Comparison of ENCODE assay signal across 19 cellular contexts in the genomic region with DNA sequence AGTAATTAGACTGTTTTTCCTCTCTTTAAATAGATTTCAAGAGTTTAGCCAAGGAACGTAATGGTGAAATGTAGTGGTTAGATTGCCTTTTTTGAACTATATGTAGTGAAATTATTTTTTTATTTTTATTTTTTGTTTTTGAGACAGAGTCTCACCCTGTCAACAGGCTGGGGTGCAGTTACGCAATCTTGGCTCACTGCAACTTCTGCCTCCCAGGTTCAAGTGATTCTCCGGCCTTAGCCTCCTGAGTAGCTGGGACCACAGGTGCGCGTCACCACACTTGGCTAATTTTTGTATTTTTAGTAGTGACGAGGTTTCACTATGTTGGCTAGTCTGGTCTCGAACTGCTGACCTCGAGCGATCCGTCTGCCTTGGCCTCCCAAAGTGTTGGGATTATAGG.
DNase-seq lines count a peak whose midpoint lies in the region; ATAC-seq, FAIRE-seq and TF ChIP-seq lines count a peak whose summit lies in the region.
"Had no signal": no experiment of that assay in that cellular context is flagged by ENCODE, and none has a peak within 500 bp of the region (broad histone marks: within the 10 kb centered on the region; RNA-seq: fewer than 3 reads in every experiment).

No MANE protein-coding gene starts in this region.

- CTCF ChIA-PET in A549 (lab: Yijun Ruan, JAX), result interaction anchor here (1.0 kb wide), 1 partner anchor 56 kb away, joined by 3 read pairs; no protein-coding TSS in a partner anchor
- CTCF ChIA-PET in IMR-90 (lab: Yijun Ruan, JAX), result no interaction called here
- CTCF ChIA-PET in K562 (lab: Yijun Ruan, JAX; ENCODE audit: low intra/inter-chr PET ratio), result no interaction called here

- H3K27ac Mint-ChIP-seq in T-helper 2 cell treated with Interferon-gamma antibody and Interleukin-4, amounts not matched to agents 5 μg/mL and 100 μg/mL, for 36 hours, result no peak overlapping the region
- H3K27ac Mint-ChIP-seq: CD4-positive, alpha-beta memory T cell; GM23338 had no signal

- TF ChIP-seq CTCF in A549 (IDR thresholded peaks at IDR 0.05) (no peak), IMR-90 (conservative IDR thresholded peaks at IDR 0.05; ENCODE audit: low read depth, low read length) (no peak), K562 (IDR thresholded peaks at IDR 0.05 in 2 of 3, conservative IDR thresholded peaks at IDR 0.05 in 1 of 3; ENCODE audit: insufficient read depth in 2 of 3, low read depth in 1 of 3, low read length in 3 of 3) (no peak), neutrophil (IDR thresholded peaks at IDR 0.05) (no peak)

- no peak overlapping the region for H2AK9ac ChIP-seq in IMR-90 (replicated peaks; ENCODE audit: low read depth, low read length, poor library complexity)

- H3K36me3 Mint-ChIP-seq in T-helper 2 cell treated with Interferon-gamma antibody and Interleukin-4, amounts not matched to agents 5 μg/mL and 100 μg/mL, for 36 hours (ENCODE audit: low read depth), result peaks cover 41% of the 10 kb centered on the region

- POLR2A ChIA-PET in A549 (lab: Yijun Ruan, JAX) (interaction anchor here (0.9 kb wide), 1 partner anchor 61 kb away, joined by 3 read pairs; no protein-coding TSS in a partner anchor), IMR-90 (lab: Charles Lee; ENCODE audit: unreplicated experiment) (no interaction called here), K562 (lab: Yijun Ruan, JAX) (interaction anchor here (1.9 kb wide), 1 partner anchor 21 kb away, joined by 4 read pairs; no protein-coding TSS in a partner anchor)

- H3K27me3 Mint-ChIP-seq in T-helper 2 cell treated with Interferon-gamma antibody and Interleukin-4, amounts not matched to agents 5 μg/mL and 100 μg/mL, for 36 hours (ENCODE audit: low read depth), result no peaks in the 10 kb centered on the region
- H3K27me3 Mint-ChIP-seq: CD4-positive, alpha-beta memory T cell had no signal

- no peak for TF ChIP-seq POLR2A in A549 (IDR thresholded peaks at IDR 0.05; ENCODE audit: low read length)
- no peak for TF ChIP-seq POLR2A in IMR-90 (IDR thresholded peaks at IDR 0.05; ENCODE audit: low read depth, low read length)
- TF ChIP-seq POLR2A in K562 (conservative IDR thresholded peaks at IDR 0.05), result no peak

- dilution Hi-C loops in IMR-90 (cut with HindIII; ENCODE audit: low sequenced_read_pairs, unreplicated experiment), result no loop called here

- peaks cover 28% of the 10 kb centered on the region; the same call in 2 of the 3 replicates for H3K4me1 ChIP-seq in A549
- peaks cover 5% of the 10 kb centered on the region; the same call in 1 of the 2 replicates for H3K4me1 ChIP-seq in IMR-90 (ENCODE audit: control insufficient read depth, insufficient read depth, low read length)
- H3K4me1 ChIP-seq in K562 (replicated peaks in 1 of 2; ENCODE audit: control insufficient read depth in 2 of 2, insufficient read depth in 2 of 2, low read length in 2 of 2), result 0 out of 5 replicates have a peak, but pooled peaks cover 0 to 3% of the 10 kb centered on the region in 2 experiments
- H3K4me1 ChIP-seq in neutrophil (ENCODE audit: control insufficient read depth in 1 of 2, insufficient read depth in 1 of 2, low read depth in 1 of 2, low read length in 1 of 2), result peaks cover 25 to 39% of the 10 kb centered on the region in 2 experiments

- H2BK5ac ChIP-seq in IMR-90 (ENCODE audit: low read depth, low read length, poor library complexity, severe bottlenecking), result peak overlapping the region; percentile 37

- H3K4me2 ChIP-seq in A549, result no peak overlapping the region
- no peak overlapping the region for H3K4me2 ChIP-seq in IMR-90 (ENCODE audit: low read depth, low read length)
- H3K4me2 ChIP-seq in K562 (ENCODE audit: insufficient read depth, low read length), result no peak overlapping the region
- H3K4me2 ChIP-seq: GM23338 had no signal

- peaks cover 19% of the 10 kb centered on the region for H3K36me3 ChIP-seq in IMR-90 (ENCODE audit: control insufficient read depth, insufficient read depth, low read length)
- peaks cover 43% of the 10 kb centered on the region for H3K36me3 ChIP-seq in K562 (ENCODE audit: control insufficient read depth, insufficient read depth, low read length)
- peaks cover 14% of the 10 kb centered on the region for H3K36me3 ChIP-seq in neutrophil

- H2BK120ac ChIP-seq in IMR-90 (ENCODE audit: low read depth, low read length), result no peak overlapping the region

- H3K9me1 ChIP-seq in IMR-90 (ENCODE audit: insufficient read depth, low read length), result no peaks in the 10 kb centered on the region
- no peaks in the 10 kb centered on the region for H3K9me1 ChIP-seq in K562 (ENCODE audit: control insufficient read depth, insufficient read depth, low read length)

- H4K20me1 ChIP-seq in IMR-90 (ENCODE audit: insufficient read depth, low read length), result no peaks in the 10 kb centered on the region
- no peaks in the 10 kb centered on the region; the same call in 1 of the 2 replicates for H4K20me1 ChIP-seq in K562 (replicated peaks; ENCODE audit: control insufficient read depth, insufficient read depth, low read length)

- H3K4me3 Mint-ChIP-seq in T-helper 2 cell treated with Interferon-gamma antibody and Interleukin-4, amounts not matched to agents 5 μg/mL and 100 μg/mL, for 36 hours, result no peak overlapping the region
- H3K4me3 Mint-ChIP-seq: CD4-positive, alpha-beta memory T cell; GM23338 had no signal

- no peak overlapping the region for H4K5ac ChIP-seq in IMR-90 (ENCODE audit: low read depth, low read length)

- no peak overlapping the region for H3K14ac ChIP-seq in IMR-90 (replicated peaks; ENCODE audit: low read depth, low read length)

- 0 out of 2 replicates have a peak overlapping the region, but pooled peaks have one; percentile 34 for H2BK20ac ChIP-seq in IMR-90 (ENCODE audit: low read depth, low read length)

- no peak overlapping the region for H3K18ac ChIP-seq in IMR-90 (ENCODE audit: low read depth, low read length)

- in situ Hi-C loops in IMR-90 (cut with MboI; ENCODE audit: low sequenced_read_pairs) (no loop called here), K562 (cut with MboI) (no loop called here)

- WGBS in A549 (ENCODE audit: missing lambda C conversion rate), result 98% methylated on average over 10 of the region's 10 CpGs
- no CpG with 5 or more reads among the region's 10 CpGs for WGBS in IMR-90 (ENCODE audit: extremely low coverage in 2 of 2, insufficient read length in 1 of 2), 2 experiments
- 96% methylated on average over 10 of the region's 10 CpGs for WGBS in K562 (ENCODE audit: insufficient coverage, low coverage, missing lambda C conversion rate)

- H3K9ac ChIP-seq in IMR-90 (ENCODE audit: low read depth, low read length), result no peak overlapping the region
- H3K9ac ChIP-seq in K562 (ENCODE audit: insufficient read depth in 1 of 2, low read depth in 2 of 2, low read length in 2 of 2), result no peak overlapping the region

- peaks cover 6% of the 10 kb centered on the region for H3K4me1 Mint-ChIP-seq in T-helper 2 cell treated with Interferon-gamma antibody and Interleukin-4, amounts not matched to agents 5 μg/mL and 100 μg/mL, for 36 hours (ENCODE audit: low read depth)

- H3K27ac ChIP-seq in A549, result no peak overlapping the region
- no peak overlapping the region for H3K27ac ChIP-seq in IMR-90 (ENCODE audit: insufficient read depth, low read length)
- H3K27ac ChIP-seq in K562 (ENCODE audit: extremely low read depth, low read depth, low read length), result no peak overlapping the region
- H3K27ac ChIP-seq in neutrophil, result peak overlapping the region; percentile 77

- H2AFZ ChIP-seq in IMR-90 (replicated peaks; ENCODE audit: low read length, poor library complexity) (no peak overlapping the region), K562 (ENCODE audit: low read depth, low read length) (no peak overlapping the region)
- H2AFZ ChIP-seq: GM23338 had no signal

- no peak for DNase-seq in A549 (ENCODE audit: low read depth in 1 of 2, low spot score in 1 of 2)
- DNase-seq in IMR-90, result no peak
- DNase-seq in K562 (ENCODE audit: extremely low read depth in 1 of 4, low spot score in 3 of 4), result no peak
- no peak for DNase-seq in T-helper 2 cell treated with Interferon-gamma antibody and Interleukin-4, amounts not matched to agents 5 μg/mL and 100 μg/mL, for 36 hours (ENCODE audit: low spot score)
- no peak for DNase-seq in activated gamma-delta T cell (lab: John Stamatoyannopoulos, UW)
- DNase-seq: 8988T; C1 segment of cervical spinal cord; Calu3; CD4-positive, alpha-beta memory T cell; COR-L47; DMS153; DND-41 had no signal

- no peak overlapping the region for H3K4ac ChIP-seq in IMR-90 (ENCODE audit: low read depth, low read length)

- no peak overlapping the region for H3K23ac ChIP-seq in IMR-90 (ENCODE audit: low read depth, low read length)

- H3K56ac ChIP-seq in IMR-90 (ENCODE audit: extremely low read depth, insufficient read depth, low read length), result no peak overlapping the region

- H3K4me3 ChIP-seq in A549, result no peak overlapping the region
- no peak overlapping the region for H3K4me3 ChIP-seq in IMR-90 (ENCODE audit: insufficient read depth, low read depth, low read length)
- no peak overlapping the region for H3K4me3 ChIP-seq in K562
- no peak overlapping the region for H3K4me3 ChIP-seq in neutrophil (ENCODE audit: low read depth in 1 of 2, low read length in 1 of 2)
- H3K4me3 ChIP-seq: GM23338, HAP-1 had no signal

- H3K9me3 Mint-ChIP-seq in T-helper 2 cell treated with Interferon-gamma antibody and Interleukin-4, amounts not matched to agents 5 μg/mL and 100 μg/mL, for 36 hours, result no peaks in the 10 kb centered on the region
- H3K9me3 Mint-ChIP-seq: CD4-positive, alpha-beta memory T cell; GM23338 had no signal

- H2AK5ac ChIP-seq in IMR-90 (ENCODE audit: low read depth, low read length), result peak overlapping the region; percentile 43; the same call in 1 of the 2 replicates

- H3K9me3 ChIP-seq in A549, result no peaks in the 10 kb centered on the region
- H3K9me3 ChIP-seq in IMR-90 (ENCODE audit: control insufficient read depth, insufficient read depth, low read length), result no peaks in the 10 kb centered on the region
- H3K9me3 ChIP-seq in K562 (replicated peaks; ENCODE audit: control insufficient read depth, insufficient read depth, low read depth, low read length), result no peaks in the 10 kb centered on the region
- H3K9me3 ChIP-seq in neutrophil, result no peaks in the 10 kb centered on the region
- H3K9me3 ChIP-seq: HAP-1 had no signal

- ATAC-seq in A549 (no peak), IMR-90 (ENCODE audit: low read depth) (no peak), K562 (no peak), HG03432 (IDR thresholded peaks at IDR 0.05; ENCODE audit: unreplicated experiment) (no peak)
- ATAC-seq: GM23338 had no signal

- no TSS peak for BruUV-seq in IMR-90 (replicated peaks; lab: Mats Ljungman, UMichigan)
- BruUV-seq in K562 (replicated peaks; lab: Mats Ljungman, UMichigan), result no TSS peak

- H3K79me1 ChIP-seq in IMR-90 (ENCODE audit: low read depth in 1 of 2, low read length in 2 of 2), result peaks cover 16 to 29% of the 10 kb centered on the region in 2 experiments

- intact Hi-C loops in IMR-90 (cut with micrococcal nuclease) (no loop called here), K562 (cut with micrococcal nuclease) (no loop called here)

- no peak overlapping the region; a peak in 1 of 4 replicates for H4K8ac ChIP-seq in IMR-90 (ENCODE audit: low read depth in 2 of 2, low read length in 2 of 2)

- TF ChIP-seq EP300 in A549 (IDR thresholded peaks at IDR 0.05) (no peak), K562 (IDR thresholded peaks at IDR 0.05; ENCODE audit: low read length) (no peak)

- peaks cover 64% of the 10 kb centered on the region for H3K79me2 ChIP-seq in K562 (ENCODE audit: control insufficient read depth, insufficient read depth, low read length)

- no peak for FAIRE-seq in A549 (lab: Jason Lieb, UNC)
- no peak for FAIRE-seq in K562 (lab: Jason Lieb, UNC)
- FAIRE-seq: G401.6, GM12892, H54 had no signal

- no peak overlapping the region for H4K91ac ChIP-seq in IMR-90 (ENCODE audit: insufficient read depth, low read depth, low read length)

- TF ChIP-seq RAD21 in A549 (conservative IDR thresholded peaks at IDR 0.05 in 1 of 2, IDR thresholded peaks at IDR 0.05 in 1 of 2) (no peak), IMR-90 (IDR thresholded peaks at IDR 0.05; ENCODE audit: low read length) (no peak), K562 (CRISPR knock-in tag; conservative IDR thresholded peaks at IDR 0.05 in 1 of 2, IDR thresholded peaks at IDR 0.05 in 1 of 2) (no peak)

- H3K27me3 ChIP-seq in IMR-90 (ENCODE audit: control insufficient read depth, insufficient read depth, low read length) (no peaks in the 10 kb centered on the region), K562 (ENCODE audit: control insufficient read depth in 2 of 2, insufficient read depth in 2 of 2, low read length in 2 of 2) (no peaks in the 10 kb centered on the region), neutrophil (no peaks in the 10 kb centered on the region)

- no peak overlapping the region for H2BK15ac ChIP-seq in IMR-90 (ENCODE audit: low read depth, low read length)
